11 cellular contexts compared by ENCODE assay signal in genomic region chr7:47940482-47941001, GRCh38. TPM values are rescaled to one million over a fixed set of nuclear protein-coding genes. Genes with fewer than 3 reads are reported as not detected.
DNase-seq lines count a peak whose midpoint lies in the region; ATAC-seq and FAIRE-seq lines count a peak whose summit lies in the region.
"Had no signal": no experiment of that assay in that cellular context is flagged by ENCODE, and none has a peak within 500 bp of the region (broad histone marks: within the 10 kb centered on the region; RNA-seq: fewer than 3 reads in every experiment).

No MANE protein-coding gene starts in this region.

- DNase-seq in HCEC 1CT (peak; percentile 55), dedifferentiated amniotic fluid mesenchymal stem cell (ENCODE audit: extremely low spot score) (peak; percentile 44), left colon (peak; percentile 74 to 82), small intestine (peak; percentile 82), T1000 (lab: John Stamatoyannopoulos, UW) (no peak)
- DNase-seq in activated naive CD4-positive, alpha-beta T cell treated with anti-CD3 and anti-CD28 coated beads for 36 hours: no peak
- DNase-seq: NCI-H1930 had no signal

- H3K36me3 ChIP-seq in small intestine (ENCODE audit: control insufficient read depth in 2 of 2, insufficient read depth in 2 of 2, low read length in 2 of 2): no peaks in the 10 kb centered on the region

- no peaks in the 10 kb centered on the region for H3K9me3 ChIP-seq in small intestine (ENCODE audit: control insufficient read depth, low read depth)

- FAIRE-seq in small intestine (lab: Jason Lieb, UNC): no peak
- FAIRE-seq: H54 had no signal

- WGBS in small intestine, 3 donors: 30 to 58% (median 40%) methylated on average over 10 of the region's 10 CpGs

- H3K4me1 Mint-ChIP-seq in activated naive CD4-positive, alpha-beta T cell treated with anti-CD3 and anti-CD28 coated beads for 36 hours (ENCODE audit: low read depth): peaks cover 4% of the 10 kb centered on the region

- H3K27ac Mint-ChIP-seq in activated naive CD4-positive, alpha-beta T cell treated with anti-CD3 and anti-CD28 coated beads for 36 hours: no peak overlapping the region

- no peaks in the 10 kb centered on the region for H3K36me3 Mint-ChIP-seq in activated naive CD4-positive, alpha-beta T cell treated with anti-CD3 and anti-CD28 coated beads for 36 hours (ENCODE audit: low read depth)
- H3K36me3 Mint-ChIP-seq: brain had no signal

- H3K27me3 ChIP-seq in small intestine (ENCODE audit: control insufficient read depth in 2 of 2, insufficient read depth in 2 of 2, low read length in 2 of 2): no peaks in the 10 kb centered on the region

- peak overlapping the region; percentile 6 to 93 for H3K27ac ChIP-seq in small intestine (ENCODE audit: low read depth in 1 of 2, low read length in 1 of 2)

- H3K4me3 Mint-ChIP-seq in activated naive CD4-positive, alpha-beta T cell treated with anti-CD3 and anti-CD28 coated beads for 36 hours: no peak overlapping the region
- H3K4me3 Mint-ChIP-seq: brain had no signal

- H3K27me3 Mint-ChIP-seq in activated naive CD4-positive, alpha-beta T cell treated with anti-CD3 and anti-CD28 coated beads for 36 hours (ENCODE audit: low read depth): no peaks in the 10 kb centered on the region

- peak; percentile 93 for ATAC-seq in left colon
- ATAC-seq in HG03520 (IDR thresholded peaks at IDR 0.05; ENCODE audit: unreplicated experiment): no peak
- ATAC-seq in GM18870 (IDR thresholded peaks at IDR 0.05; ENCODE audit: unreplicated experiment): no peak

- H3K9me3 Mint-ChIP-seq in activated naive CD4-positive, alpha-beta T cell treated with anti-CD3 and anti-CD28 coated beads for 36 hours: no peaks in the 10 kb centered on the region
- H3K9me3 Mint-ChIP-seq: brain had no signal

- peaks cover 2% of the 10 kb centered on the region in 2 donors for H3K4me1 ChIP-seq in small intestine (ENCODE audit: control insufficient read depth in 2 of 2, insufficient read depth in 1 of 2, low read depth in 1 of 2, low read length in 1 of 2)

- H3K4me3 ChIP-seq in small intestine (ENCODE audit: low read depth in 1 of 2, low read length in 2 of 2): no peak overlapping the region

- intact Hi-C loops in left colon (cut with DNase I, micrococcal nuclease): no loop called here
- intact Hi-C loops in activated naive CD4-positive, alpha-beta T cell treated with anti-CD3 and anti-CD28 coated beads for 36 hours (cut with micrococcal nuclease): loop anchor here (10.0 kb wide), 1 partner anchor 354 kb away; no protein-coding TSS in a partner anchor

- CTCF ChIA-PET in activated naive CD4-positive, alpha-beta T cell treated with anti-CD3 and anti-CD28 coated beads for 36 hours (lab: Charles Lee): no interaction called here

RNA-seq across cellular contexts. Expression of gene PKD1L1, which starts 7.7 kb away (rescaled TPM):
- under 1 TPM; 0.56 to 0.82 TPM for total RNA-seq in left colon
- under 1 TPM in 1 of 3 donors, not detected in 2; 0.42 TPM for polyA plus RNA-seq in small intestine
- total RNA-seq in activated naive CD4-positive, alpha-beta T cell treated with anti-CD3 and anti-CD28 coated beads for 36 hours: under 1 TPM; 0.02 to 0.05 TPM

RNA-seq across cellular contexts. Expression of gene HUS1, which starts 38.9 kb away (rescaled TPM):
- 10 to 100 TPM; 38.7 to 41.0 TPM for total RNA-seq in left colon
- 10 to 100 TPM in 2 of 3 donors, 1 to 10 TPM in 1; 9.5 to 12.0 (median 11.9) TPM for polyA plus RNA-seq in small intestine
- 10 to 100 TPM; 55.0 to 61.2 TPM for total RNA-seq in activated naive CD4-positive, alpha-beta T cell treated with anti-CD3 and anti-CD28 coated beads for 36 hours

Comparison
In these comparisons a context has a peak if more than half of its experiments do, and no peak if none do; other contexts are left out.
1. DNase-seq: peak in HCEC 1CT (single experiment), dedifferentiated amniotic fluid mesenchymal stem cell (single experiment), left colon (2 of 2) and small intestine (single experiment); none in T1000 (single experiment) and activated naive CD4-positive, alpha-beta T cell treated with anti-CD3 and anti-CD28 coated beads for 36 hours (single experiment).